In the genomic region with DNA sequence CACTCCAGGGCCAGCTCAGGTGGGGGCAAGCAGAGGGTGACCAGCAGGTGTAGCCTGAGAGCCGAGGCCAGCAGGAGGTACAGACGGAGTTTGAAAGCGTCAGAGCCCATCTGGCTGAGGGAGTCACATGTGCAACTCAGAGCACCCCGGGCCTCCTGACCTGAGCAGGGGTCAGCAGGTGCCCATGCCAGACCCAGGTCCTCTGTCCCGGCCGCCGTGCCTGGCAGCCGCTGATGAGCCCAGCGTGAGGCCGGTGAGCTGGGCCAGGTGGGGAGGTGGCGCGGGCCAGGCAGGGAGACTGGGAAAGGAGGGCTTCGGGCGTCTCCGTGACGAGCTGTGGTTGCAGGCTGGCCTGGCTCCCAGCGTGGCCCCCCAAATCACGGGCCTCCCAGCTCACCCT, we compare ENCODE assay signal across 13 cellular contexts.
DNase-seq lines count a peak whose midpoint lies in the region; ATAC-seq, FAIRE-seq and TF ChIP-seq lines count a peak whose summit lies in the region.
"Had no signal": no experiment of that assay in that cellular context is flagged by ENCODE, and none has a peak within 500 bp of the region (broad histone marks: within the 10 kb centered on the region; RNA-seq: fewer than 3 reads in every experiment).

No MANE protein-coding gene starts in this region.

- H3K27ac ChIP-seq in WERI-Rb-1, result peak overlapping the region; percentile 42
- H3K27ac ChIP-seq in smooth muscle cell (ENCODE audit: low read depth), result peak overlapping the region; percentile 92
- H3K27ac ChIP-seq: 22Rv1 had no signal

- WGBS in smooth muscle cell (ENCODE audit: low lambda C conversion rate), result 95% methylated on average over 18 of the region's 18 CpGs

- peaks cover 4% of the 10 kb centered on the region for H3K79me2 ChIP-seq in smooth muscle cell (ENCODE audit: low read depth)

- H4K20me1 ChIP-seq in smooth muscle cell (ENCODE audit: low read depth), result no peaks in the 10 kb centered on the region

- H3K9ac ChIP-seq in smooth muscle cell (ENCODE audit: low read depth), result no peak overlapping the region

- H3K4me3 ChIP-seq in WERI-Rb-1 (ENCODE audit: low read depth, low read length), result peak overlapping the region; percentile 13
- H3K4me3 ChIP-seq in smooth muscle cell, result no peak overlapping the region

- H2AFZ ChIP-seq in smooth muscle cell (ENCODE audit: low read depth), result no peak overlapping the region

- TF ChIP-seq POLR2A in GM12892 (IDR thresholded peaks at IDR 0.05; ENCODE audit: low read depth, low read length), result no peak

- no peak for FAIRE-seq in GM12892 (lab: Jason Lieb, UNC)
- FAIRE-seq: H54, TTC549 had no signal

- DNase-seq in NCI-H1092 treated with DMSO at 0.1 percent for 48 hours (lab: John Stamatoyannopoulos, UW), result peak; percentile 16
- no peak for DNase-seq in NCI-H1092 (lab: John Stamatoyannopoulos, UW)
- DNase-seq in WERI-Rb-1, result peak; percentile 68
- DNase-seq in islet precursor cell, result peak; percentile 47
- no peak for DNase-seq in smooth muscle cell (lab: John Stamatoyannopoulos, UW; ENCODE audit: unreplicated experiment)
- no peak for DNase-seq in NCI-H748 (lab: John Stamatoyannopoulos, UW; ENCODE audit: unreplicated experiment)
- no peak for DNase-seq in GM12892 (ENCODE audit: insufficient read length)
- DNase-seq: NCI-H2081 treated with DMSO at 0.1 percent for 48 hours had no signal

- ATAC-seq in HG02759 (IDR thresholded peaks at IDR 0.05; ENCODE audit: unreplicated experiment), result no peak

- H3K36me3 ChIP-seq in WERI-Rb-1, result no peaks in the 10 kb centered on the region
- no peaks in the 10 kb centered on the region for H3K36me3 ChIP-seq in smooth muscle cell (ENCODE audit: low read depth)
- H3K36me3 ChIP-seq: suprapubic skin had no signal

- H3K4me2 ChIP-seq in smooth muscle cell, result no peak overlapping the region

- peaks cover 28% of the 10 kb centered on the region for H3K4me1 ChIP-seq in smooth muscle cell (ENCODE audit: low read depth)

- peak; percentile 43 for TF ChIP-seq CTCF in WERI-Rb-1 (IDR thresholded peaks at IDR 0.05; ENCODE audit: low read depth, low read length)
- no peak for TF ChIP-seq CTCF in smooth muscle cell (IDR thresholded peaks at IDR 0.05; ENCODE audit: borderline replicate concordance, insufficient read depth, poor library complexity, severe bottlenecking)

- peaks cover 16% of the 10 kb centered on the region for H3F3A ChIP-seq in smooth muscle cell (ENCODE audit: low read depth)

- no peaks in the 10 kb centered on the region for H3K27me3 ChIP-seq in WERI-Rb-1 (ENCODE audit: insufficient read depth, low read depth, severe bottlenecking)
- H3K27me3 ChIP-seq in smooth muscle cell (ENCODE audit: low read depth), result no peaks in the 10 kb centered on the region
- H3K27me3 ChIP-seq: suprapubic skin had no signal

- no peaks in the 10 kb centered on the region for H3K9me3 ChIP-seq in WERI-Rb-1 (ENCODE audit: severe bottlenecking)
- no peaks in the 10 kb centered on the region for H3K9me3 ChIP-seq in smooth muscle cell (replicated peaks; ENCODE audit: low read depth)
- H3K9me3 ChIP-seq: suprapubic skin had no signal

Comparison
In these comparisons a context has a peak if more than half of its experiments do, and no peak if none do; other contexts are left out.
1. DNase-seq: peak in NCI-H1092 treated with DMSO at 0.1 percent for 48 hours (single experiment), WERI-Rb-1 (single experiment) and islet precursor cell (single experiment); none in NCI-H1092 (single experiment), smooth muscle cell (single experiment), NCI-H748 (single experiment) and GM12892 (single experiment).